In genomic region chr16:88803264-88803987, GRCh38 we compare ENCODE assay signal across 8 cellular contexts. TPM values are rescaled to one million over a fixed set of nuclear protein-coding genes. Genes with fewer than 3 reads are reported as not detected.
DNase-seq lines count a peak whose midpoint lies in the region; ATAC-seq, FAIRE-seq and TF ChIP-seq lines count a peak whose summit lies in the region.

Gene CDT1 (plus strand): TSS chr16:88803789. CDS start chr16:88803832, 43 bp downstream.

- ATAC-seq in esophagus mucosa = peak; percentile 68

- no peak within 1 kb of the TSS for H3K9ac ChIP-seq in muscle layer of colon (ENCODE audit: low read length)

- FAIRE-seq in GM19239 (lab: Jason Lieb, UNC) (peak; percentile 92), HTR-8/SVneo (lab: Jason Lieb, UNC) (peak; percentile 99)

- H3K36me3 ChIP-seq in muscle layer of colon (ENCODE audit: insufficient read depth, low read length) = no peaks in the 10 kb centered on the region

- H3K9me3 ChIP-seq in muscle layer of colon (ENCODE audit: low read length) = no peaks in the 10 kb centered on the region

- H3K4me1 ChIP-seq in muscle layer of colon (ENCODE audit: insufficient read depth, low read length) = no peaks in the 10 kb centered on the region

- DNase-seq in AG10803 (ENCODE audit: low read depth) (peak; percentile 64), GM19239 (ENCODE audit: insufficient read length, low spot score) (peak; percentile 99), HTR-8/SVneo (ENCODE audit: insufficient read length, low spot score) (peak; percentile 97)
- peak; percentile 89 for DNase-seq in activated T-cell treated with anti-CD3 and anti-CD28 coated beads, Interleukin-2, amount 50 U/mL, for 1 hour
- peak; percentile 63 for DNase-seq in stimulated activated CD8-positive, alpha-beta memory T cell treated with anti-CD3 and anti-CD28 coated beads, Interleukin-7, amount 100 ng/mL, for 24 hours (ENCODE audit: low read depth)

- no peak for TF ChIP-seq CTCF in AG10803 (conservative IDR thresholded peaks at IDR 0.05; ENCODE audit: low read length)

- H3K4me3 ChIP-seq in AG10803 (ENCODE audit: low read length) (peak within 1 kb of the TSS; percentile 68), muscle layer of colon (ENCODE audit: low read depth in 1 of 2, low read length in 2 of 2) (peak within 1 kb of the TSS; percentile 43 to 80)

- peaks cover 0 to 10% of the 10 kb centered on the region in 2 donors for H3K27me3 ChIP-seq in muscle layer of colon (ENCODE audit: control insufficient read depth in 1 of 2, insufficient read depth in 2 of 2, low read length in 2 of 2)

- H3K27ac ChIP-seq in muscle layer of colon (ENCODE audit: low read depth, low read length) = peak within 1 kb of the TSS; percentile 72

TF ChIP-seq in PFSK-1, 5 proteins besides CTCF, POLR2A, EP300 and RAD21:
- peak; percentile 75 for TF ChIP-seq TAF1 (IDR thresholded peaks at IDR 0.05; ENCODE audit: borderline replicate concordance, insufficient read depth, low read length)
- TF ChIP-seq POLR2AphosphoS5 (IDR thresholded peaks at IDR 0.05; ENCODE audit: low read depth, low read length) = no peak
- no peak for TF ChIP-seq FOXP2 (optimal IDR thresholded peaks at IDR 0.05; ENCODE audit: borderline replicate concordance, extremely low read depth, extremely low read length, insufficient read depth)
- TF ChIP-seq, protein P1, sequence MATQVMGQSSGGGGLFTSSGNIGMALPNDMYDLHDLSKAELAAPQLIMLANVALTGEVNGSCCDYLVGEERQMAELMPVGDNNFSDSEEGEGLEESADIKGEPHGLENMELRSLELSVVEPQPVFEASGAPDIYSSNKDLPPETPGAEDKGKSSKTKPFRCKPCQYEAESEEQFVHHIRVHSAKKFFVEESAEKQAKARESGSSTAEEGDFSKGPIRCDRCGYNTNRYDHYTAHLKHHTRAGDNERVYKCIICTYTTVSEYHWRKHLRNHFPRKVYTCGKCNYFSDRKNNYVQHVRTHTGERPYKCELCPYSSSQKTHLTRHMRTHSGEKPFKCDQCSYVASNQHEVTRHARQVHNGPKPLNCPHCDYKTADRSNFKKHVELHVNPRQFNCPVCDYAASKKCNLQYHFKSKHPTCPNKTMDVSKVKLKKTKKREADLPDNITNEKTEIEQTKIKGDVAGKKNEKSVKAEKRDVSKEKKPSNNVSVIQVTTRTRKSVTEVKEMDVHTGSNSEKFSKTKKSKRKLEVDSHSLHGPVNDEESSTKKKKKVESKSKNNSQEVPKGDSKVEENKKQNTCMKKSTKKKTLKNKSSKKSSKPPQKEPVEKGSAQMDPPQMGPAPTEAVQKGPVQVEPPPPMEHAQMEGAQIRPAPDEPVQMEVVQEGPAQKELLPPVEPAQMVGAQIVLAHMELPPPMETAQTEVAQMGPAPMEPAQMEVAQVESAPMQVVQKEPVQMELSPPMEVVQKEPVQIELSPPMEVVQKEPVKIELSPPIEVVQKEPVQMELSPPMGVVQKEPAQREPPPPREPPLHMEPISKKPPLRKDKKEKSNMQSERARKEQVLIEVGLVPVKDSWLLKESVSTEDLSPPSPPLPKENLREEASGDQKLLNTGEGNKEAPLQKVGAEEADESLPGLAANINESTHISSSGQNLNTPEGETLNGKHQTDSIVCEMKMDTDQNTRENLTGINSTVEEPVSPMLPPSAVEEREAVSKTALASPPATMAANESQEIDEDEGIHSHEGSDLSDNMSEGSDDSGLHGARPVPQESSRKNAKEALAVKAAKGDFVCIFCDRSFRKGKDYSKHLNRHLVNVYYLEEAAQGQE (IDR thresholded peaks at IDR 0.05; ENCODE audit: insufficient read depth in 1 of 2, low read depth in 2 of 2, low read length in 2 of 2) = no peak
- peak; percentile 82; the same call in 1 of the 2 replicates for TF ChIP-seq SIN3A (IDR thresholded peaks at IDR 0.05; ENCODE audit: borderline replicate concordance, insufficient read depth, low read length)

RNA-seq across cellular contexts. Expression of gene CDT1, which starts in this region (rescaled TPM):
- polyA plus RNA-seq in PFSK-1 (2012; ENCODE audit: insufficient read length, low read depth) = 73.7 TPM
- total RNA-seq in esophagus mucosa = 21.6 TPM

Comparison
In these comparisons a context has a peak if more than half of its experiments do, and no peak if none do; other contexts are left out.
1. Peak in every context shown above with its lines: DNase-seq, ATAC-seq, H3K4me3 ChIP-seq and H3K27ac ChIP-seq.